In genomic region chr4:55920571-55920970, GRCh38 we compare ENCODE assay signal across 1 cellular context.
TF ChIP-seq lines count a peak whose summit lies in the region.

No MANE protein-coding gene starts in this region.

TF ChIP-seq in HCT116, 20 proteins besides CTCF, POLR2A, EP300 and RAD21 (continued from another document):
- no peak for TF ChIP-seq TCF7L2 (IDR thresholded peaks at IDR 0.05; ENCODE audit: borderline replicate concordance, extremely low read depth, insufficient read depth, insufficient read length)
- TF ChIP-seq REST (IDR thresholded peaks at IDR 0.05; ENCODE audit: low read depth) = no peak
- TF ChIP-seq EGR1 (IDR thresholded peaks at IDR 0.05; ENCODE audit: low read depth) = no peak
- no peak for TF ChIP-seq FOSL1 (IDR thresholded peaks at IDR 0.05; ENCODE audit: low read depth)
- TF ChIP-seq ELF1 (IDR thresholded peaks at IDR 0.05; ENCODE audit: borderline replicate concordance, low read depth) = no peak
- no peak for TF ChIP-seq SRF (IDR thresholded peaks at IDR 0.05; ENCODE audit: low read depth)
- TF ChIP-seq EZH2phosphoT487 (IDR thresholded peaks at IDR 0.05; ENCODE audit: borderline replicate concordance) = no peak
- TF ChIP-seq, protein P1, sequence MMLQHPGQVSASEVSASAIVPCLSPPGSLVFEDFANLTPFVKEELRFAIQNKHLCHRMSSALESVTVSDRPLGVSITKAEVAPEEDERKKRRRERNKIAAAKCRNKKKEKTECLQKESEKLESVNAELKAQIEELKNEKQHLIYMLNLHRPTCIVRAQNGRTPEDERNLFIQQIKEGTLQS (IDR thresholded peaks at IDR 0.05) = no peak
- no peak for TF ChIP-seq JUND (IDR thresholded peaks at IDR 0.05)
- TF ChIP-seq SIN3A (IDR thresholded peaks at IDR 0.05; ENCODE audit: low read depth) = no peak
- no peak for TF ChIP-seq ZBTB33 (IDR thresholded peaks at IDR 0.05; ENCODE audit: extremely low read depth, insufficient replicate concordance, low read length)
- no peak for TF ChIP-seq YY1 (IDR thresholded peaks at IDR 0.05; ENCODE audit: extremely low read depth, insufficient replicate concordance, low read depth, low read length)
- no peak for TF ChIP-seq ZFX (IDR thresholded peaks at IDR 0.05)
- TF ChIP-seq CBX3 (IDR thresholded peaks at IDR 0.05; ENCODE audit: low read depth) = no peak
- TF ChIP-seq MAX (IDR thresholded peaks at IDR 0.05) = no peak
